In genomic region chr9:120925535-120926396, GRCh38 we compare ENCODE assay signal across 1 cellular context.
TF ChIP-seq lines count a peak whose summit lies in the region.

No MANE protein-coding gene starts in this region.

TF ChIP-seq in HepG2, 621 proteins besides CTCF, POLR2A, EP300 and RAD21 (continued from another document):
- TF ChIP-seq, protein P1, sequence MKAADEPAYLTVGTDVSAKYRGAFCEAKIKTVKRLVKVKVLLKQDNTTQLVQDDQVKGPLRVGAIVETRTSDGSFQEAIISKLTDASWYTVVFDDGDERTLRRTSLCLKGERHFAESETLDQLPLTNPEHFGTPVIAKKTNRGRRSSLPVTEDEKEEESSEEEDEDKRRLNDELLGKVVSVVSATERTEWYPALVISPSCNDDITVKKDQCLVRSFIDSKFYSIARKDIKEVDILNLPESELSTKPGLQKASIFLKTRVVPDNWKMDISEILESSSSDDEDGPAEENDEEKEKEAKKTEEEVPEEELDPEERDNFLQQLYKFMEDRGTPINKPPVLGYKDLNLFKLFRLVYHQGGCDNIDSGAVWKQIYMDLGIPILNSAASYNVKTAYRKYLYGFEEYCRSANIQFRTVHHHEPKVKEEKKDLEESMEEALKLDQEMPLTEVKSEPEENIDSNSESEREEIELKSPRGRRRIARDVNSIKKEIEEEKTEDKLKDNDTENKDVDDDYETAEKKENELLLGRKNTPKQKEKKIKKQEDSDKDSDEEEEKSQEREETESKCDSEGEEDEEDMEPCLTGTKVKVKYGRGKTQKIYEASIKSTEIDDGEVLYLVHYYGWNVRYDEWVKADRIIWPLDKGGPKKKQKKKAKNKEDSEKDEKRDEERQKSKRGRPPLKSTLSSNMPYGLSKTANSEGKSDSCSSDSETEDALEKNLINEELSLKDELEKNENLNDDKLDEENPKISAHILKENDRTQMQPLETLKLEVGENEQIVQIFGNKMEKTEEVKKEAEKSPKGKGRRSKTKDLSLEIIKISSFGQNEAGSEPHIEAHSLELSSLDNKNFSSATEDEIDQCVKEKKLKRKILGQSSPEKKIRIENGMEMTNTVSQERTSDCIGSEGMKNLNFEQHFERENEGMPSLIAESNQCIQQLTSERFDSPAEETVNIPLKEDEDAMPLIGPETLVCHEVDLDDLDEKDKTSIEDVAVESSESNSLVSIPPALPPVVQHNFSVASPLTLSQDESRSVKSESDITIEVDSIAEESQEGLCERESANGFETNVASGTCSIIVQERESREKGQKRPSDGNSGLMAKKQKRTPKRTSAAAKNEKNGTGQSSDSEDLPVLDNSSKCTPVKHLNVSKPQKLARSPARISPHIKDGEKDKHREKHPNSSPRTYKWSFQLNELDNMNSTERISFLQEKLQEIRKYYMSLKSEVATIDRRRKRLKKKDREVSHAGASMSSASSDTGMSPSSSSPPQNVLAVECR (CRISPR knock-in tag; IDR thresholded peaks at IDR 0.05; ENCODE audit: borderline replicate concordance): no peak
- TF ChIP-seq MAF1 (CRISPR knock-in tag; IDR thresholded peaks at IDR 0.05; ENCODE audit: borderline replicate concordance): no peak
- no peak for TF ChIP-seq TBX3 (IDR thresholded peaks at IDR 0.05; ENCODE audit: borderline replicate concordance)
TF ChIP-seq in HepG2: peak in this region for 1.
